18 cellular contexts compared by ENCODE assay signal in genomic region chr15:21260966-21261395, GRCh38.
DNase-seq lines count a peak whose midpoint lies in the region; ATAC-seq, FAIRE-seq and TF ChIP-seq lines count a peak whose summit lies in the region.
"Had no signal": no experiment of that assay in that cellular context is flagged by ENCODE, and none has a peak within 500 bp of the region (broad histone marks: within the 10 kb centered on the region; RNA-seq: fewer than 3 reads in every experiment).

No MANE protein-coding gene starts in this region.

- H3K9me3 ChIP-seq in kidney (ENCODE audit: control insufficient read depth in 1 of 2, low read length in 2 of 2) (no peaks in the 10 kb centered on the region), HAP-1 (peaks cover 19% of the 10 kb centered on the region), tibial nerve (no peaks in the 10 kb centered on the region)

- no peak for FAIRE-seq in kidney (lab: Jason Lieb, UNC)
- FAIRE-seq: HTR-8/SVneo had no signal

- H3K27me3 ChIP-seq in HAP-1 (ENCODE audit: low read depth) (no peaks in the 10 kb centered on the region), tibial nerve (no peaks in the 10 kb centered on the region)

- no peak overlapping the region for H3K4me3 ChIP-seq in astrocyte of the spinal cord (ENCODE audit: low read depth, low read length)
- no peak overlapping the region for H3K4me3 ChIP-seq in kidney (ENCODE audit: low read length in 2 of 2)
- H3K4me3 ChIP-seq in HAP-1, result no peak overlapping the region
- H3K4me3 ChIP-seq in tibial nerve, result no peak overlapping the region

- in situ Hi-C loops in astrocyte of the spinal cord (cut with HindIII; ENCODE audit: low sequenced_read_pairs) (no loop called here), HAP-1 (cut with MboI; ENCODE audit: low sequenced_read_pairs) (no loop called here)

- DNase-seq in HT1080 (ENCODE audit: low read depth) (peak; percentile 0), astrocyte of the spinal cord (ENCODE audit: low read depth, low spot score) (peak; percentile 1), kidney (peak; percentile 76), HAP-1 (ENCODE audit: low spot score in 2 of 2) (no peak), tibial nerve (ENCODE audit: low spot score in 2 of 2) (no peak)
- DNase-seq in stimulated activated effector memory CD8-positive, alpha-beta T cell treated with anti-CD3 and anti-CD28 coated beads, Interleukin-12 subunit alpha, Interleukin-12 subunit beta, amount 100 ng/mL, for 72 hours (ENCODE audit: low spot score in 2 of 2), result no peak
- DNase-seq: activated CD4-positive, alpha-beta T cell treated with anti-CD3 and anti-CD28 coated beads, Interleukin-2, amount 50 U/mL, for 1 hour; activated naive CD4-positive, alpha-beta T cell; anterior cingulate cortex; NCI-H1436 treated with DMSO at 0.1 percent for 48 hours; NCI-H82; stimulated activated CD4-positive, alpha-beta T cell treated with anti-CD3 and anti-CD28 coated beads, Interleukin-1b, Interleukin-23, amount 100 ng/mL, for 48 hours; SW 1271 had no signal

- TF ChIP-seq POLR2A in tibial nerve (IDR thresholded peaks at IDR 0.05), result no peak

- H3K4me3 Mint-ChIP-seq in stimulated activated effector memory CD8-positive, alpha-beta T cell treated with anti-CD3 and anti-CD28 coated beads, Interleukin-12 subunit alpha, Interleukin-12 subunit beta, amount 100 ng/mL, for 72 hours, result no peak overlapping the region
- H3K4me3 Mint-ChIP-seq: B cell had no signal

- H3K27ac ChIP-seq in kidney (ENCODE audit: low read depth in 2 of 2, low read length in 2 of 2) (no peak overlapping the region), tibial nerve (no peak overlapping the region)

- ATAC-seq in stimulated activated effector memory CD8-positive, alpha-beta T cell treated with anti-CD3 and anti-CD28 coated beads, Interleukin-12 subunit alpha, Interleukin-12 subunit beta, amount 100 ng/mL, for 72 hours, result peak; percentile 27
- ATAC-seq in HG03108 (IDR thresholded peaks at IDR 0.05; ENCODE audit: unreplicated experiment), result no peak
- ATAC-seq: Panc1, sciatic nerve had no signal

- intact Hi-C loops in kidney (cut with DNase I), result no loop called here

- no peak overlapping the region for H3K9ac ChIP-seq in kidney (ENCODE audit: low read length in 2 of 2)

- no peak for TF ChIP-seq EP300 in tibial nerve (IDR thresholded peaks at IDR 0.05)

- H3K4me1 Mint-ChIP-seq in stimulated activated effector memory CD8-positive, alpha-beta T cell treated with anti-CD3 and anti-CD28 coated beads, Interleukin-12 subunit alpha, Interleukin-12 subunit beta, amount 100 ng/mL, for 72 hours, result peaks cover 4% of the 10 kb centered on the region

- H3K36me3 ChIP-seq in kidney (ENCODE audit: control insufficient read depth in 1 of 2, insufficient read depth in 2 of 2, low read length in 2 of 2), result no peaks in the 10 kb centered on the region
- no peaks in the 10 kb centered on the region for H3K36me3 ChIP-seq in HAP-1 (replicated peaks)
- no peaks in the 10 kb centered on the region for H3K36me3 ChIP-seq in tibial nerve

- H3K4me1 ChIP-seq in kidney (ENCODE audit: control insufficient read depth in 1 of 2, insufficient read depth in 1 of 2, low read depth in 1 of 2, low read length in 2 of 2) (no peaks in the 10 kb centered on the region), HAP-1 (no peaks in the 10 kb centered on the region), tibial nerve (no peaks in the 10 kb centered on the region)

- 80 to 82% methylated on average over 15 of the region's 15 CpGs for WGBS in tibial nerve, 2 donors

- no peaks in the 10 kb centered on the region for H3K36me3 Mint-ChIP-seq in stimulated activated effector memory CD8-positive, alpha-beta T cell treated with anti-CD3 and anti-CD28 coated beads, Interleukin-12 subunit alpha, Interleukin-12 subunit beta, amount 100 ng/mL, for 72 hours

- H3K9me3 Mint-ChIP-seq in stimulated activated effector memory CD8-positive, alpha-beta T cell treated with anti-CD3 and anti-CD28 coated beads, Interleukin-12 subunit alpha, Interleukin-12 subunit beta, amount 100 ng/mL, for 72 hours, result peaks cover 4% of the 10 kb centered on the region

- TF ChIP-seq CTCF in astrocyte of the spinal cord (IDR thresholded peaks at IDR 0.05; ENCODE audit: low read depth, low read length) (no peak), kidney (IDR thresholded peaks at IDR 0.05; ENCODE audit: borderline replicate concordance, extremely low read depth, insufficient read depth) (no peak), tibial nerve (IDR thresholded peaks at IDR 0.05) (no peak)

- H3K27ac Mint-ChIP-seq in stimulated activated effector memory CD8-positive, alpha-beta T cell treated with anti-CD3 and anti-CD28 coated beads, Interleukin-12 subunit alpha, Interleukin-12 subunit beta, amount 100 ng/mL, for 72 hours, result no peak overlapping the region
- H3K27ac Mint-ChIP-seq: B cell had no signal

Comparison
In these comparisons a context has a peak if more than half of its experiments do, and no peak if none do; other contexts are left out.
1. DNase-seq: peak in HT1080 (single experiment), astrocyte of the spinal cord (single experiment) and kidney (single experiment); none in stimulated activated effector memory CD8-positive, alpha-beta T cell treated with anti-CD3 and anti-CD28 coated beads, Interleukin-12 subunit alpha, Interleukin-12 subunit beta, amount 100 ng/mL, for 72 hours (0 of 2), HAP-1 (0 of 2) and tibial nerve (0 of 2).